In genomic region chrX:31633349-31633748, GRCh38 we compare ENCODE assay signal across 2 cellular contexts.
TF ChIP-seq lines count a peak whose summit lies in the region.

No MANE protein-coding gene starts in this region.

TF ChIP-seq in A549, 52 proteins besides CTCF, POLR2A, EP300 and RAD21 (continued from another document):
- TF ChIP-seq USF2 (IDR thresholded peaks at IDR 0.05) = no peak
TF ChIP-seq in A549: peak in this region for 0.

TF ChIP-seq in HEK293, 187 proteins besides CTCF, POLR2A, EP300 and RAD21 (continued from another document):
- TF ChIP-seq ZNF148 (tag by site-specific recombination; IDR thresholded peaks at IDR 0.05; ENCODE audit: borderline replicate concordance) (no peak), ZBTB48 (tag by site-specific recombination; IDR thresholded peaks at IDR 0.05) (no peak), KLF8 (tag by site-specific recombination; IDR thresholded peaks at IDR 0.05) (no peak), ZNF292 (tag by site-specific recombination; IDR thresholded peaks at IDR 0.05; ENCODE audit: borderline replicate concordance, low read depth) (no peak), ZNF664 (tag by site-specific recombination; IDR thresholded peaks at IDR 0.05) (no peak), ZNF843 (tag by site-specific recombination; IDR thresholded peaks at IDR 0.05) (0 out of 2 replicates have a peak, but pooled peaks have one; percentile 19), SCRT1 (tag by site-specific recombination; IDR thresholded peaks at IDR 0.05; ENCODE audit: borderline replicate concordance) (no peak), ZBTB1 (tag by site-specific recombination; IDR thresholded peaks at IDR 0.05) (no peak), TCF7L2 (IDR thresholded peaks at IDR 0.05; ENCODE audit: borderline replicate concordance, low read depth, low read length) (peak; percentile 49; the same call in 1 of the 2 replicates)
